Comparison of ENCODE assay signal across 1 cellular context in genomic region chr7:76387789-76388188, GRCh38. TPM values are rescaled to one million over a fixed set of nuclear protein-coding genes. Genes with fewer than 3 reads are reported as not detected.
"Had no signal": no experiment of that assay in that cellular context is flagged by ENCODE, and none has a peak within 500 bp of the region (broad histone marks: within the 10 kb centered on the region; RNA-seq: fewer than 3 reads in every experiment).

No MANE protein-coding gene starts in this region.

RNA-seq across cellular contexts. Expression of gene SSC4D, which starts 21.7 kb away (rescaled TPM):
- total RNA-seq: ascending aorta had no signal
